In genomic region chr4:37467223-37467622, GRCh38 we compare ENCODE assay signal across 11 cellular contexts.
DNase-seq lines count a peak whose midpoint lies in the region; ATAC-seq and TF ChIP-seq lines count a peak whose summit lies in the region.
"Had no signal": no experiment of that assay in that cellular context is flagged by ENCODE, and none has a peak within 500 bp of the region (broad histone marks: within the 10 kb centered on the region; RNA-seq: fewer than 3 reads in every experiment).

No MANE protein-coding gene starts in this region.

- intact Hi-C loops in Calu3 (cut with micrococcal nuclease; ENCODE audit: unreplicated experiment): no loop called here

- no peaks in the 10 kb centered on the region for H3K27me3 Mint-ChIP-seq in Calu3 (ENCODE audit: unreplicated experiment)
- H3K27me3 Mint-ChIP-seq in type B pancreatic cell: no peaks in the 10 kb centered on the region

- H3K36me3 Mint-ChIP-seq in Calu3 (ENCODE audit: insufficient read depth, unreplicated experiment) (peaks cover 32% of the 10 kb centered on the region), type B pancreatic cell (peaks cover 11% of the 10 kb centered on the region)
- H3K36me3 Mint-ChIP-seq: CD8-positive, alpha-beta T cell had no signal

- H3K4me1 Mint-ChIP-seq in Calu3 (ENCODE audit: low read depth, unreplicated experiment): peaks cover 39% of the 10 kb centered on the region
- H3K4me1 Mint-ChIP-seq in type B pancreatic cell (ENCODE audit: unreplicated experiment): peaks cover 30% of the 10 kb centered on the region

- H3K9me3 Mint-ChIP-seq in Calu3 (ENCODE audit: low read depth, unreplicated experiment) (no peaks in the 10 kb centered on the region), type B pancreatic cell (peaks cover 7% of the 10 kb centered on the region)
- H3K9me3 Mint-ChIP-seq: CD4-positive, alpha-beta T cell; CD8-positive, alpha-beta T cell had no signal

- H3K27ac Mint-ChIP-seq in Calu3 (ENCODE audit: unreplicated experiment) (peak overlapping the region; percentile 61), type B pancreatic cell (peak overlapping the region; percentile 38)
- H3K27ac Mint-ChIP-seq: B cell; CD4-positive, alpha-beta T cell; CD8-positive, alpha-beta T cell had no signal

- CTCF ChIA-PET in Calu3 (lab: Charles Lee): no interaction called here

- no peak for DNase-seq in Calu3
- DNase-seq in left lobe of liver (ENCODE audit: low spot score): no peak
- DNase-seq in type B pancreatic cell (ENCODE audit: extremely low spot score, unreplicated experiment): no peak
- no peak for DNase-seq in GDM1 (lab: John Stamatoyannopoulos, UW)
- DNase-seq: CD4-positive, alpha-beta T cell; CD8-positive, alpha-beta T cell; DMS79 treated with DMSO at 0.1 percent for 48 hours had no signal

- H3K4me3 Mint-ChIP-seq in Calu3 (ENCODE audit: low read depth, unreplicated experiment): no peak overlapping the region
- no peak overlapping the region for H3K4me3 Mint-ChIP-seq in type B pancreatic cell
- H3K4me3 Mint-ChIP-seq: B cell; CD4-positive, alpha-beta T cell; CD8-positive, alpha-beta T cell had no signal

- BruUV-seq in Calu3 (replicated peaks; lab: Mats Ljungman, UMichigan): no TSS peak

- ATAC-seq in left lobe of liver (peak; percentile 52), GM19035 (IDR thresholded peaks at IDR 0.05; ENCODE audit: unreplicated experiment) (no peak)
- ATAC-seq: A549; CD8-positive, alpha-beta T cell; GM12878 had no signal

- TF ChIP-seq CTCF in Calu3 (IDR thresholded peaks at IDR 0.05; ENCODE audit: unreplicated experiment) (no peak), type B pancreatic cell (conservative IDR thresholded peaks at IDR 0.05) (no peak)
